In the genomic region with DNA sequence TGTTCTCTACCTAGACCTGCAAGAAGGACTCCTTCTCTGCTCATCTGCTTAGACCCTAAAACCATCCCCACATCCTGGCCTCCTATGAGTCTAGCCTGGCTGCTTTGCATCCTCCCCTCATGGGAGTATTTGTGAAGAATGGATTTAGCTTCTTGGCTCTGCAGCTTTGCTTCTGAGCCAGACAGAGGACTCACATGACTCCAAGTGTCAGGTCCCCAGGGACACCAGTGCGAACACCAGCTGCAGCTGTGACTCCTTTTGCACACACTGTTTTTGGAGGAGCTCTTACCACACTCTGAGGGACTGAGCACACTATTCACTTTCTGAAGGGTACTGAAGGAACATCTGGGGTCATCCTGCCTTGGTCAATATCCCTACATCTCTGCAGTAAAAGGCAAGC, we compare ENCODE assay signal across 8 cellular contexts.
DNase-seq lines count a peak whose midpoint lies in the region; ATAC-seq and TF ChIP-seq lines count a peak whose summit lies in the region.

No MANE protein-coding gene starts in this region.

- no peak for TF ChIP-seq CTCF in right lobe of liver (IDR thresholded peaks at IDR 0.05)

- H3K27me3 ChIP-seq in right lobe of liver, result no peaks in the 10 kb centered on the region

- ATAC-seq in GM19025 (IDR thresholded peaks at IDR 0.05; ENCODE audit: low read depth, unreplicated experiment) (peak; percentile 88), HG02938 (IDR thresholded peaks at IDR 0.05; ENCODE audit: unreplicated experiment) (peak; percentile 79), right lobe of liver (peak in 3 of 4 donors; percentile 34 to 59 (median 38))

- H3K4me3 Mint-ChIP-seq in activated CD4-positive, alpha-beta T cell treated with anti-CD3 and anti-CD28 coated beads, Interleukin-2, amount 10 ng/mL, durations not matched to agents 7 days and 5 days, result no peak overlapping the region

- no peak overlapping the region for H3K27ac ChIP-seq in right lobe of liver

- H3K27me3 Mint-ChIP-seq in activated CD4-positive, alpha-beta T cell treated with anti-CD3 and anti-CD28 coated beads, Interleukin-2, amount 10 ng/mL, durations not matched to agents 7 days and 5 days, result no peaks in the 10 kb centered on the region

- POLR2A ChIA-PET in activated CD4-positive, alpha-beta T cell treated with anti-CD3 and anti-CD28 coated beads, Interleukin-2, amount 10 ng/mL, durations not matched to agents 7 days and 5 days (lab: Charles Lee), result no interaction called here

- H3K4me1 ChIP-seq in right lobe of liver, result peaks cover 0 to 6% (median 0%) of the 10 kb centered on the region in 4 donors

- H3K27ac Mint-ChIP-seq in activated CD4-positive, alpha-beta T cell treated with anti-CD3 and anti-CD28 coated beads, Interleukin-2, amount 10 ng/mL, durations not matched to agents 7 days and 5 days, result no peak overlapping the region

- H3K4me1 Mint-ChIP-seq in activated CD4-positive, alpha-beta T cell treated with anti-CD3 and anti-CD28 coated beads, Interleukin-2, amount 10 ng/mL, durations not matched to agents 7 days and 5 days, result peaks cover 17% of the 10 kb centered on the region

- in situ Hi-C loops in KBM-7 (cut with MboI; ENCODE audit: low pct_unique_long_range_greater_than_20kb, low sequenced_read_pairs), result no loop called here

- CTCF ChIA-PET in activated CD4-positive, alpha-beta T cell treated with anti-CD3 and anti-CD28 coated beads, Interleukin-2, amount 10 ng/mL, durations not matched to agents 7 days and 5 days (lab: Charles Lee), result interaction anchor here (0.9 to 1.4 kb wide), 4 partner anchors 12 to 70 kb away, joined by 3 read pairs; no protein-coding TSS in a partner anchor

- no peaks in the 10 kb centered on the region for H3K36me3 ChIP-seq in right lobe of liver

- no peak overlapping the region for H3K4me3 ChIP-seq in right lobe of liver

- TF ChIP-seq POLR2A in right lobe of liver (IDR thresholded peaks at IDR 0.05), result no peak

- no peaks in the 10 kb centered on the region for H3K9me3 ChIP-seq in right lobe of liver

- DNase-seq in NCI-H82 treated with DMSO at 0.1 percent for 48 hours (lab: John Stamatoyannopoulos, UW; ENCODE audit: unreplicated experiment), result peak; percentile 75
- no peak for DNase-seq in right lobe of liver
- no peak for DNase-seq in C1 segment of cervical spinal cord (lab: John Stamatoyannopoulos, UW)
- DNase-seq in activated CD4-positive, alpha-beta T cell treated with anti-CD3 and anti-CD28 coated beads, Interleukin-2, amount 10 ng/mL, durations not matched to agents 7 days and 5 days, result no peak
- DNase-seq in KBM-7, result no peak
- DNase-seq in NCI-H2029 (lab: John Stamatoyannopoulos, UW), result no peak

- intact Hi-C loops in right lobe of liver (cut with DNase I), result no loop called here

- H3K36me3 Mint-ChIP-seq in activated CD4-positive, alpha-beta T cell treated with anti-CD3 and anti-CD28 coated beads, Interleukin-2, amount 10 ng/mL, durations not matched to agents 7 days and 5 days (ENCODE audit: low read depth), result peaks cover 5% of the 10 kb centered on the region

- WGBS in right lobe of liver (ENCODE audit: insufficient coverage, low coverage, low lambda C conversion rate, missing lambda C conversion rate), result no CpG with 5 or more reads among the region's 1 CpG

- peaks cover 6% of the 10 kb centered on the region for H3K9me3 Mint-ChIP-seq in activated CD4-positive, alpha-beta T cell treated with anti-CD3 and anti-CD28 coated beads, Interleukin-2, amount 10 ng/mL, durations not matched to agents 7 days and 5 days

Comparison
In these comparisons a context has a peak if more than half of its experiments do, and no peak if none do; other contexts are left out.
1. ATAC-seq: peak in every context shown above with its lines; median percentile 88 in GM19025; 79 in HG02938; 38 in right lobe of liver.